13 cellular contexts compared by ENCODE assay signal in genomic region chr21:45224189-45224938, GRCh38.
DNase-seq lines count a peak whose midpoint lies in the region; ATAC-seq and TF ChIP-seq lines count a peak whose summit lies in the region.
"Had no signal": no experiment of that assay in that cellular context is flagged by ENCODE, and none has a peak within 500 bp of the region (broad histone marks: within the 10 kb centered on the region; RNA-seq: fewer than 3 reads in every experiment).

No MANE protein-coding gene starts in this region.

- DNase-seq in Right ventricle myocardium superior = no peak
- DNase-seq in cardiac septum (ENCODE audit: low spot score) = no peak
- peak; percentile 73 for DNase-seq in activated CD4-positive, alpha-beta T cell treated with anti-CD3 and anti-CD28 coated beads, Interleukin-2, amount 50 U/mL, for 1 hour
- DNase-seq in effector CD4-positive, alpha-beta T cell = peak; percentile 48
- DNase-seq in transverse colon = peak; percentile 42
- DNase-seq in mucosa of gallbladder (ENCODE audit: low spot score) = no peak
- DNase-seq in dedifferentiated amniotic fluid mesenchymal stem cell (ENCODE audit: extremely low spot score) = no peak
- DNase-seq in amygdala (lab: John Stamatoyannopoulos, UW) = no peak
- DNase-seq: colonic mucosa; HFFc6; mesendoderm; MV-4-11; stimulated activated naive CD8-positive, alpha-beta T cell treated with anti-CD3 and anti-CD28 coated beads, Interleukin-15, Interleukin-2, amounts not matched to agents 100 U/mL and 50 U/mL, for 24 hours had no signal

- no peak overlapping the region for H3K4me3 ChIP-seq in transverse colon
- H3K4me3 ChIP-seq: colonic mucosa had no signal

- no peak for TF ChIP-seq POLR2A in transverse colon (IDR thresholded peaks at IDR 0.05)

- H3K36me3 ChIP-seq in transverse colon = peaks cover 0 to 9% (median 0%) of the 10 kb centered on the region in 4 donors
- H3K36me3 ChIP-seq: colonic mucosa had no signal

- H3K27me3 ChIP-seq in transverse colon = no peaks in the 10 kb centered on the region
- H3K27me3 ChIP-seq: colonic mucosa had no signal

- TF ChIP-seq EP300 in transverse colon (IDR thresholded peaks at IDR 0.05; ENCODE audit: low read depth) = no peak

- H3K27ac ChIP-seq in transverse colon = no peak overlapping the region
- H3K27ac ChIP-seq: colonic mucosa had no signal

- no peaks in the 10 kb centered on the region for H3K9me3 ChIP-seq in transverse colon
- H3K9me3 ChIP-seq: colonic mucosa had no signal

- WGBS in transverse colon (ENCODE audit: low coverage in 1 of 2), 2 donors = 68 to 71% methylated on average over 17 to 24 of the region's 24 CpGs

- ATAC-seq in Right ventricle myocardium superior (ENCODE audit: poor library complexity) = peak; percentile 19
- ATAC-seq: stimulated activated naive CD8-positive, alpha-beta T cell treated with anti-CD3 and anti-CD28 coated beads, Interleukin-15, Interleukin-2, amounts not matched to agents 100 U/mL and 50 U/mL, for 24 hours had no signal

- in situ Hi-C loops in transverse colon (cut with MboI; ENCODE audit: low pct_ligation_motif_present in 1 of 4, low pct_unique_long_range_greater_than_20kb in 1 of 4, low sequenced_read_pairs in 3 of 4) = no loop called here

- intact Hi-C loops in Right ventricle myocardium superior (cut with DNase I) = no loop called here
- intact Hi-C loops in cardiac septum (cut with DNase I) = no loop called here
- intact Hi-C loops in transverse colon (cut with DNase I; ENCODE audit: low total_unique reads) = no loop called here

- H3K4me1 ChIP-seq in transverse colon = peaks cover 0 to 8% (median 0%) of the 10 kb centered on the region in 4 donors
- H3K4me1 ChIP-seq: colonic mucosa had no signal

- TF ChIP-seq CTCF in transverse colon (IDR thresholded peaks at IDR 0.05) = no peak

Comparison
In these comparisons a context has a peak if more than half of its experiments do, and no peak if none do; other contexts are left out.
1. DNase-seq: peak in activated CD4-positive, alpha-beta T cell treated with anti-CD3 and anti-CD28 coated beads, Interleukin-2, amount 50 U/mL, for 1 hour (single experiment), effector CD4-positive, alpha-beta T cell (single experiment) and transverse colon (single experiment); none in Right ventricle myocardium superior (single experiment), cardiac septum (single experiment), mucosa of gallbladder (single experiment), dedifferentiated amniotic fluid mesenchymal stem cell (single experiment) and amygdala (0 of 56).